8 cellular contexts compared by ENCODE assay signal in genomic region chr2:222318026-222318711, GRCh38. TPM values are rescaled to one million over a fixed set of nuclear protein-coding genes. Genes with fewer than 3 reads are reported as not detected.
DNase-seq lines count a peak whose midpoint lies in the region; ATAC-seq and TF ChIP-seq lines count a peak whose summit lies in the region.

No MANE protein-coding gene starts in this region.

- WGBS in IMR-90 (ENCODE audit: extremely low coverage in 2 of 2, insufficient read length in 1 of 2), 2 experiments = 0% methylated on average over 25 of the region's 41 CpGs; no CpG with 5 or more reads in 1 of the 2 experiments

- H3K27ac ChIP-seq in IMR-90 (ENCODE audit: insufficient read depth, low read length) = no peak overlapping the region
- H3K27ac ChIP-seq in PC-3 (ENCODE audit: low read length) = no peak overlapping the region
- no peak overlapping the region for H3K27ac ChIP-seq in iPS-20b (ENCODE audit: low read length)
- H3K27ac ChIP-seq in gastrocnemius medialis = peak overlapping the region in 2 of 4 donors; percentile 50 to 58

- H3K79me1 ChIP-seq in IMR-90 (ENCODE audit: low read depth in 1 of 2, low read length in 2 of 2) = no peaks in the 10 kb centered on the region

- no peak overlapping the region for H3K4ac ChIP-seq in IMR-90 (ENCODE audit: low read depth, low read length)

- H3K9me1 ChIP-seq in IMR-90 (ENCODE audit: insufficient read depth, low read length) = no peaks in the 10 kb centered on the region

- no peak overlapping the region for H4K91ac ChIP-seq in IMR-90 (ENCODE audit: insufficient read depth, low read depth, low read length)

- H4K8ac ChIP-seq in IMR-90 (ENCODE audit: low read depth in 2 of 2, low read length in 2 of 2) = no peak overlapping the region

- peaks cover 0 to 2% (median 0%) of the 10 kb centered on the region in 5 experiments for H3K9me3 Mint-ChIP-seq in brain

- no peaks in the 10 kb centered on the region for H3F3A ChIP-seq in PC-3 (ENCODE audit: low read length, unreplicated experiment)

- in situ Hi-C loops in IMR-90 (cut with MboI; ENCODE audit: low sequenced_read_pairs) = no loop called here
- in situ Hi-C loops in gastrocnemius medialis (cut with MboI; ENCODE audit: low sequenced_read_pairs in 4 of 4) = loop anchor here in 3 of 4 donors (10.0 to 25.0 kb wide), 3 partner anchors 244 to 256 kb away; no protein-coding TSS in a partner anchor

- no peaks in the 10 kb centered on the region for H3K9me2 ChIP-seq in PC-3 (replicated peaks; ENCODE audit: low read length)

- TF ChIP-seq POLR2A in IMR-90 (IDR thresholded peaks at IDR 0.05; ENCODE audit: low read depth, low read length) (no peak), gastrocnemius medialis (IDR thresholded peaks at IDR 0.05) (no peak)

- H3K18ac ChIP-seq in IMR-90 (ENCODE audit: low read depth, low read length) = no peak overlapping the region

- H2BK5ac ChIP-seq in IMR-90 (ENCODE audit: low read depth, low read length, poor library complexity, severe bottlenecking) = no peak overlapping the region

- no peak overlapping the region for H2AK5ac ChIP-seq in IMR-90 (ENCODE audit: low read depth, low read length)

- H3K4me1 ChIP-seq in IMR-90 (ENCODE audit: control insufficient read depth, insufficient read depth, low read length) = no peaks in the 10 kb centered on the region; the same call in 1 of the 2 replicates
- H3K4me1 ChIP-seq in PC-3 (ENCODE audit: insufficient read depth, low read length) = peaks cover 6% of the 10 kb centered on the region
- no peaks in the 10 kb centered on the region; the same call in 1 of the 2 replicates for H3K4me1 ChIP-seq in iPS-20b (ENCODE audit: insufficient read depth, low read length)
- H3K4me1 ChIP-seq in gastrocnemius medialis = peaks cover 0 to 8% of the 10 kb centered on the region in 2 donors

- H3K4me3 Mint-ChIP-seq in brain = peak overlapping the region; percentile 86 to 97 (median 91)

- intact Hi-C loops in Right ventricle myocardium inferior (cut with DNase I) = loop anchor here (1.0 to 10.0 kb wide), 3 partner anchors 243 to 296 kb away; no protein-coding TSS in a partner anchor
- intact Hi-C loops in cardiac septum (cut with DNase I) = loop anchor here (1.0 to 10.0 kb wide), 3 partner anchors 244 to 295 kb away; no protein-coding TSS in a partner anchor
- intact Hi-C loops in IMR-90 (cut with micrococcal nuclease) = loop anchor here (1.0 kb wide), 2 partner anchors 243 to 295 kb away; no protein-coding TSS in a partner anchor
- intact Hi-C loops in PC-3 (cut with micrococcal nuclease) = loop anchor here (1.0 to 10.0 kb wide), 4 partner anchors 27 to 295 kb away; no protein-coding TSS in a partner anchor
- intact Hi-C loops in gastrocnemius medialis (cut with DNase I; ENCODE audit: low total_unique reads) = loop anchor here (1.0 to 2.0 kb wide), 2 partner anchors 243 to 295 kb away; no protein-coding TSS in a partner anchor

- no peak overlapping the region for H3K56ac ChIP-seq in IMR-90 (ENCODE audit: extremely low read depth, insufficient read depth, low read length)

- peaks cover 76% of the 10 kb centered on the region for H3K27me3 Mint-ChIP-seq in brain

- H3K4me2 ChIP-seq in IMR-90 (ENCODE audit: low read depth, low read length) = peak overlapping the region; percentile 67
- H3K4me2 ChIP-seq in PC-3 (ENCODE audit: low read length) = peak overlapping the region; percentile 98

- H4K5ac ChIP-seq in IMR-90 (ENCODE audit: low read depth, low read length) = no peak overlapping the region

- H3K36me3 ChIP-seq in IMR-90 (ENCODE audit: control insufficient read depth, insufficient read depth, low read length) = no peaks in the 10 kb centered on the region
- no peaks in the 10 kb centered on the region for H3K36me3 ChIP-seq in PC-3 (ENCODE audit: low read depth, low read length)
- H3K36me3 ChIP-seq in iPS-20b (ENCODE audit: insufficient read depth, low read depth, low read length) = no peaks in the 10 kb centered on the region
- no peaks in the 10 kb centered on the region for H3K36me3 ChIP-seq in gastrocnemius medialis

- no peaks in the 10 kb centered on the region for H3K79me2 ChIP-seq in PC-3 (ENCODE audit: low read length)

- no peak overlapping the region for H2BK120ac ChIP-seq in IMR-90 (ENCODE audit: low read depth, low read length)

- H2AK9ac ChIP-seq in IMR-90 (replicated peaks; ENCODE audit: low read depth, low read length, poor library complexity) = peak overlapping the region; percentile 50

- H3K4me3 ChIP-seq in IMR-90 (ENCODE audit: insufficient read depth, low read depth, low read length) = peak overlapping the region; percentile 17
- H3K4me3 ChIP-seq in PC-3 (ENCODE audit: low read length) = peak overlapping the region; percentile 75
- peak overlapping the region; percentile 75 for H3K4me3 ChIP-seq in iPS-20b (ENCODE audit: low read length)
- H3K4me3 ChIP-seq in gastrocnemius medialis = peak overlapping the region; percentile 51 to 57 (median 54)

- no TSS peak for BruUV-seq in IMR-90 (replicated peaks; lab: Mats Ljungman, UMichigan)
- BruUV-seq in PC-3 (replicated peaks; lab: Mats Ljungman, UMichigan) = no TSS peak

- peak; percentile 49 for TF ChIP-seq RAD21 in IMR-90 (IDR thresholded peaks at IDR 0.05; ENCODE audit: low read length)

- H2AFZ ChIP-seq in IMR-90 (replicated peaks; ENCODE audit: low read length, poor library complexity) (peak overlapping the region; percentile 58), PC-3 (ENCODE audit: low read length) (peak overlapping the region; percentile 94)

- H3K14ac ChIP-seq in IMR-90 (replicated peaks; ENCODE audit: low read depth, low read length) = no peak overlapping the region

- H3K9ac ChIP-seq in IMR-90 (ENCODE audit: low read depth, low read length) (no peak overlapping the region), PC-3 (ENCODE audit: low read length) (no peak overlapping the region), iPS-20b (ENCODE audit: low read depth, low read length) (no peak overlapping the region)

- peaks cover 30% of the 10 kb centered on the region for H3K4me1 Mint-ChIP-seq in brain

- no peak overlapping the region for H3K23ac ChIP-seq in IMR-90 (ENCODE audit: low read depth, low read length)

- no peaks in the 10 kb centered on the region for H3K36me3 Mint-ChIP-seq in brain

- CTCF ChIA-PET in IMR-90 (lab: Yijun Ruan, JAX) = interaction anchor here (0.6 to 1.7 kb wide), 7 partner anchors 17 to 292 kb away, joined by 3 to 8 read pairs (median 3); no protein-coding TSS in a partner anchor
- CTCF ChIA-PET in PC-3 (lab: Charles Lee) = interaction anchor here (0.5 to 1.1 kb wide), 5 partner anchors 244 to 293 kb away, joined by 3 to 7 read pairs (median 4); no protein-coding TSS in a partner anchor

- H2BK15ac ChIP-seq in IMR-90 (ENCODE audit: low read depth, low read length) = no peak overlapping the region

- POLR2A ChIA-PET in IMR-90 (lab: Charles Lee; ENCODE audit: unreplicated experiment) = no interaction called here
- POLR2A ChIA-PET in PC-3 (lab: Charles Lee; ENCODE audit: unreplicated experiment) = interaction anchor here (0.6 kb wide), 1 partner anchor 8 kb away, joined by 3 read pairs; no protein-coding TSS in a partner anchor

- H3K9me3 ChIP-seq in IMR-90 (ENCODE audit: control insufficient read depth, insufficient read depth, low read length) (no peaks in the 10 kb centered on the region), PC-3 (ENCODE audit: low read length) (no peaks in the 10 kb centered on the region), iPS-20b (ENCODE audit: insufficient read depth, low read depth, low read length) (no peaks in the 10 kb centered on the region), gastrocnemius medialis (no peaks in the 10 kb centered on the region)

- no peaks in the 10 kb centered on the region for H4K20me1 ChIP-seq in IMR-90 (ENCODE audit: insufficient read depth, low read length)
- H4K20me1 ChIP-seq in PC-3 (ENCODE audit: low read length) = no peaks in the 10 kb centered on the region

- H2BK20ac ChIP-seq in IMR-90 (ENCODE audit: low read depth, low read length) = no peak overlapping the region

- no peak for DNase-seq in Right ventricle myocardium inferior (ENCODE audit: missing footprints)
- no peak for DNase-seq in cardiac septum (ENCODE audit: low spot score)
- peak; percentile 52 for DNase-seq in IMR-90
- DNase-seq in PC-3 = peak; percentile 67
- DNase-seq in gastrocnemius medialis = peak in 1 of 2 donors; percentile 48

- dilution Hi-C loops in IMR-90 (cut with HindIII; ENCODE audit: low sequenced_read_pairs, unreplicated experiment) = no loop called here

- TF ChIP-seq CTCF in IMR-90 (conservative IDR thresholded peaks at IDR 0.05; ENCODE audit: low read depth, low read length) (peak; percentile 49), PC-3 (conservative IDR thresholded peaks at IDR 0.05; ENCODE audit: low read depth, low read length) (peak; percentile 64), brain (conservative IDR thresholded peaks at IDR 0.05) (peak; percentile 76 to 78), gastrocnemius medialis (IDR thresholded peaks at IDR 0.05 in 4 of 5, conservative IDR thresholded peaks at IDR 0.05 in 1 of 5) (peak in 4 of 5 experiments; percentile 20 to 43 (median 33))

- H3K27me3 ChIP-seq in IMR-90 (ENCODE audit: control insufficient read depth, insufficient read depth, low read length) = peaks cover 49% of the 10 kb centered on the region
- H3K27me3 ChIP-seq in PC-3 (ENCODE audit: low read length) = peaks cover 57% of the 10 kb centered on the region
- peaks cover 93% of the 10 kb centered on the region for H3K27me3 ChIP-seq in iPS-20b (ENCODE audit: insufficient read depth, low read length)
- H3K27me3 ChIP-seq in gastrocnemius medialis = peaks cover 18 to 28% (median 20%) of the 10 kb centered on the region in 3 donors

- H3K27ac Mint-ChIP-seq in brain = peak overlapping the region in 4 of 5 experiments; percentile 48 to 93 (median 68)

- ATAC-seq in Right ventricle myocardium inferior = peak; percentile 75
- ATAC-seq in GM21825 (IDR thresholded peaks at IDR 0.05; ENCODE audit: unreplicated experiment) = peak; percentile 45
- peak; percentile 56 for ATAC-seq in IMR-90 (ENCODE audit: low read depth)
- peak; percentile 93 for ATAC-seq in PC-3
- ATAC-seq in gastrocnemius medialis = peak; percentile 70 to 82

TF ChIP-seq in IMR-90, 13 proteins besides CTCF, POLR2A, EP300 and RAD21:
- TF ChIP-seq RCOR1 (IDR thresholded peaks at IDR 0.05; ENCODE audit: insufficient replicate concordance, low read length) (no peak), SMC3 (IDR thresholded peaks at IDR 0.05; ENCODE audit: low read depth, low read length) (0 out of 2 replicates have a peak, but pooled peaks have one; percentile 13)

RNA-seq across cellular contexts. Expression of gene PAX3, which starts 19.4 kb away (rescaled TPM):
- total RNA-seq in Right ventricle myocardium inferior (not detected), cardiac septum (0.19 TPM), IMR-90 (2012; rRNA removed) (not detected in 2 replicates), PC-3 (2014; rRNA removed) (not detected in 2 replicates), gastrocnemius medialis (1 to 10 TPM; 2.7 to 4.5 (median 3.6) TPM)
- polyA plus RNA-seq in IMR-90 (2012; rRNA removed) (not detected in 2 replicates), brain (ENCODE audit: insufficient read depth, low read depth, low replicate concordance) (not detected)
- not detected in 2 replicates for polyA plus RNA-seq in IMR-90 (2012; cell fraction: cytosol; rRNA removed)
- not detected in 2 replicates for polyA plus RNA-seq in IMR-90 (2012; cell fraction: nucleus; rRNA removed; ENCODE audit: low replicate concordance)

Comparison
In these comparisons a context has a peak if more than half of its experiments do, and no peak if none do; other contexts are left out.
1. DNase-seq: peak in IMR-90 (single experiment) and PC-3 (single experiment); none in Right ventricle myocardium inferior (single experiment) and cardiac septum (single experiment).
2. H3K4me3 ChIP-seq: peak in every context shown above with its lines; median percentile 75 in PC-3; 75 in iPS-20b; 54 in gastrocnemius medialis; 17 in IMR-90.
3. Peak in every context shown above with its lines, with median percentiles within 50 percentile points of each other: ATAC-seq and CTCF ChIP-seq.